22 cellular contexts compared by ENCODE assay signal in the genomic region with DNA sequence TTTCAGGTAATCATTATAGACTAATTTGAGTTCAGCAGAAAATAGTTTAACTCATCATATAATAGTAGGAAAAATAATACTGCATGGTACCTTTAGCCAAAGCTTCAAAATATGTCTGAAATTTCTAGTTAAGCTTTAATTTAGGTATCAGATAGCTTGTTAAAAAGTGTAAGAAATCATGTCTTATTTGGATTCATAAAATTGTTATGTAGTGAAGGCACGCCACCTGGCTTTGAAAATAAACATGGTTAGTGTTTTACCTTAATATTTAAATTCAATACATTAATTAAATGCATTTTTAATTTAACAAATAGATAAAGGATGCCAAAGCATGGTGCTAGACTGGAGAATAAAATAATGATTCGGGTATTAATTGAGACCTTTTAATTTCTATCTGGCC.
DNase-seq lines count a peak whose midpoint lies in the region; ATAC-seq and TF ChIP-seq lines count a peak whose summit lies in the region.
"Had no signal": no experiment of that assay in that cellular context is flagged by ENCODE, and none has a peak within 500 bp of the region (broad histone marks: within the 10 kb centered on the region; RNA-seq: fewer than 3 reads in every experiment).

No MANE protein-coding gene starts in this region.

- H3K4me3 ChIP-seq in GM12865 (ENCODE audit: low read depth, low read length) = no peak overlapping the region
- H3K4me3 ChIP-seq in OCI-LY7 (ENCODE audit: low read depth, low read length, poor library complexity, severe bottlenecking) = no peak overlapping the region
- no peak overlapping the region for H3K4me3 ChIP-seq in neural cell (ENCODE audit: low read length)
- no peak overlapping the region for H3K4me3 ChIP-seq in CD4-positive, alpha-beta memory T cell (ENCODE audit: low read length in 2 of 2)
- H3K4me3 ChIP-seq: thyroid gland had no signal

- no TSS peak for BruUV-seq in OCI-LY7 (replicated peaks; lab: Mats Ljungman, UMichigan)

- H3F3A ChIP-seq in neural cell (ENCODE audit: insufficient read depth, low read length, poor library complexity, severe bottlenecking) = no peaks in the 10 kb centered on the region

- no peak for DNase-seq in GM12865 (ENCODE audit: low read depth)
- DNase-seq in OCI-LY7 (ENCODE audit: low spot score) = no peak
- DNase-seq in dermis blood vessel endothelial cell = peak; percentile 38
- DNase-seq in CD4-positive, alpha-beta memory T cell = no peak
- DNase-seq: activated CD8-positive, alpha-beta T cell treated with anti-CD3 and anti-CD28 coated beads for 36 hours; activated naive CD4-positive, alpha-beta T cell treated with Interleukin-2 at 50 U/mL for 16 hours; activated T-cell treated with anti-CD3 and anti-CD28 coated beads, Interleukin-2, amount 50 U/mL, for 24 hours; AML-193; effector memory CD8-positive, alpha-beta T cell; H7; NCI-H1930; NCI-H446 treated with DMSO at 0.1 percent for 48 hours; right cardiac atrium; SHP77 treated with DMSO at 0.1 percent for 48 hours; stimulated activated naive CD4-positive, alpha-beta T cell; T-helper 2 cell; thyroid gland had no signal

- ATAC-seq in GM21825 (IDR thresholded peaks at IDR 0.05; ENCODE audit: unreplicated experiment) = no peak
- no peak for ATAC-seq in HG02884 (IDR thresholded peaks at IDR 0.05; ENCODE audit: unreplicated experiment)
- ATAC-seq in HG02642 (IDR thresholded peaks at IDR 0.05; ENCODE audit: poor library complexity, unreplicated experiment) = no peak
- ATAC-seq: activated CD8-positive, alpha-beta T cell treated with anti-CD3 and anti-CD28 coated beads for 36 hours; effector memory CD8-positive, alpha-beta T cell; right cardiac atrium had no signal

- CTCF ChIA-PET in OCI-LY7 (lab: Charles Lee; ENCODE audit: unreplicated experiment) = no interaction called here
- CTCF ChIA-PET in CD4-positive, alpha-beta memory T cell (lab: Charles Lee; ENCODE audit: partially characterized antibody) = no interaction called here

- H3K4me2 ChIP-seq in OCI-LY7 (ENCODE audit: low read length) (no peak overlapping the region), neural cell (ENCODE audit: low read length) (no peak overlapping the region)

- no peak overlapping the region for H3K9ac ChIP-seq in neural cell (ENCODE audit: low read length)

- H3K4me3 Mint-ChIP-seq in CD4-positive, alpha-beta memory T cell = no peak overlapping the region
- H3K4me3 Mint-ChIP-seq: activated CD8-positive, alpha-beta T cell treated with anti-CD3 and anti-CD28 coated beads for 36 hours; activated T-cell treated with anti-CD3 and anti-CD28 coated beads, Interleukin-2, amount 50 U/mL, for 24 hours; effector memory CD8-positive, alpha-beta T cell; IgD-negative memory B cell had no signal

- H3K9me2 ChIP-seq in OCI-LY7 (ENCODE audit: insufficient read depth, low read length) = no peaks in the 10 kb centered on the region
- no peaks in the 10 kb centered on the region for H3K9me2 ChIP-seq in neural cell (ENCODE audit: insufficient read depth, low read length)

- no peaks in the 10 kb centered on the region for H3K9me3 ChIP-seq in OCI-LY7 (ENCODE audit: low read length)
- no peaks in the 10 kb centered on the region for H3K9me3 ChIP-seq in neural cell (ENCODE audit: low read length)
- no peaks in the 10 kb centered on the region for H3K9me3 ChIP-seq in CD4-positive, alpha-beta memory T cell (ENCODE audit: control insufficient read depth in 1 of 2, low read length in 2 of 2)
- H3K9me3 ChIP-seq: thyroid gland had no signal

- H3K36me3 ChIP-seq in OCI-LY7 (ENCODE audit: insufficient read depth, low read length) (no peaks in the 10 kb centered on the region), neural cell (ENCODE audit: insufficient read depth, low read length) (no peaks in the 10 kb centered on the region)
- no peaks in the 10 kb centered on the region for H3K36me3 ChIP-seq in CD4-positive, alpha-beta memory T cell (ENCODE audit: insufficient read depth, low read length)
- H3K36me3 ChIP-seq: thyroid gland had no signal

- H3K79me2 ChIP-seq in OCI-LY7 (ENCODE audit: insufficient read depth, low read depth, low read length) (no peaks in the 10 kb centered on the region), neural cell (replicated peaks; ENCODE audit: insufficient read depth, low read length) (no peaks in the 10 kb centered on the region)

- H3K4me1 ChIP-seq in OCI-LY7 (ENCODE audit: insufficient read depth, low read length, poor library complexity, severe bottlenecking) = no peaks in the 10 kb centered on the region
- no peaks in the 10 kb centered on the region for H3K4me1 ChIP-seq in CD4-positive, alpha-beta memory T cell (ENCODE audit: insufficient read depth, low read length)
- H3K4me1 ChIP-seq: thyroid gland had no signal

- POLR2A ChIA-PET in OCI-LY7 (lab: Charles Lee) = no interaction called here
- POLR2A ChIA-PET in CD4-positive, alpha-beta memory T cell (lab: Charles Lee; ENCODE audit: partially characterized antibody) = no interaction called here

- TF ChIP-seq CTCF in GM12865 (IDR thresholded peaks at IDR 0.05; ENCODE audit: insufficient read depth, low read depth, low read length, missing control alignments) = peak; percentile 4
- 0 out of 2 replicates have a peak, but pooled peaks have one; percentile 17 for TF ChIP-seq CTCF in OCI-LY7 (conservative IDR thresholded peaks at IDR 0.05; ENCODE audit: low read length)
- TF ChIP-seq CTCF in neural cell (IDR thresholded peaks at IDR 0.05; ENCODE audit: poor library complexity, severe bottlenecking) = peak; percentile 52

- H3K9me3 Mint-ChIP-seq in CD4-positive, alpha-beta memory T cell = peaks cover 0 to 11% (median 3%) of the 10 kb centered on the region in 8 donors

- peak; percentile 55 for TF ChIP-seq RAD21 in neural cell (conservative IDR thresholded peaks at IDR 0.05)

- H3K27ac ChIP-seq in OCI-LY7 (ENCODE audit: low read depth, low read length, poor library complexity, severe bottlenecking) (no peak overlapping the region), neural cell (ENCODE audit: low read length) (no peak overlapping the region)
- H3K27ac ChIP-seq in CD4-positive, alpha-beta memory T cell (ENCODE audit: low read depth, low read length) = no peak overlapping the region
- H3K27ac ChIP-seq: thyroid gland had no signal

- intact Hi-C loops in OCI-LY7 (cut with micrococcal nuclease; ENCODE audit: unreplicated experiment) = no loop called here
- intact Hi-C loops in CD4-positive, alpha-beta memory T cell (cut with micrococcal nuclease) = no loop called here

- H3K27me3 ChIP-seq in neural cell (ENCODE audit: insufficient read depth, low read depth, low read length) = no peaks in the 10 kb centered on the region
- no peaks in the 10 kb centered on the region for H3K27me3 ChIP-seq in CD4-positive, alpha-beta memory T cell (ENCODE audit: insufficient read depth, low read length)
- H3K27me3 ChIP-seq: thyroid gland had no signal

- no peaks in the 10 kb centered on the region for H3K4me1 Mint-ChIP-seq in CD4-positive, alpha-beta memory T cell
- H3K4me1 Mint-ChIP-seq: IgD-negative memory B cell had no signal

- no peak overlapping the region for H2AFZ ChIP-seq in OCI-LY7 (ENCODE audit: low read length)
- H2AFZ ChIP-seq in neural cell (ENCODE audit: low read depth, low read length) = no peak overlapping the region

- H3K27ac Mint-ChIP-seq in CD4-positive, alpha-beta memory T cell = no peak overlapping the region
- H3K27ac Mint-ChIP-seq: activated CD8-positive, alpha-beta T cell treated with anti-CD3 and anti-CD28 coated beads for 36 hours; activated T-cell treated with anti-CD3 and anti-CD28 coated beads, Interleukin-2, amount 50 U/mL, for 24 hours; effector memory CD8-positive, alpha-beta T cell; IgD-negative memory B cell had no signal

- H3K27me3 Mint-ChIP-seq in CD4-positive, alpha-beta memory T cell = no peaks in the 10 kb centered on the region
- H3K27me3 Mint-ChIP-seq: activated CD8-positive, alpha-beta T cell treated with anti-CD3 and anti-CD28 coated beads for 36 hours; activated T-cell treated with anti-CD3 and anti-CD28 coated beads, Interleukin-2, amount 50 U/mL, for 24 hours; effector memory CD8-positive, alpha-beta T cell; IgD-negative memory B cell had no signal

- H4K20me1 ChIP-seq in OCI-LY7 (ENCODE audit: insufficient read depth, low read length) (no peaks in the 10 kb centered on the region), neural cell (ENCODE audit: insufficient read depth) (no peaks in the 10 kb centered on the region)

- H3K36me3 Mint-ChIP-seq in CD4-positive, alpha-beta memory T cell = no peaks in the 10 kb centered on the region
- H3K36me3 Mint-ChIP-seq: IgD-negative memory B cell had no signal

- no peak for TF ChIP-seq EP300 in neural cell (conservative IDR thresholded peaks at IDR 0.05; ENCODE audit: poor library complexity, severe bottlenecking)

TF ChIP-seq in neural cell, 6 proteins besides CTCF, POLR2A, EP300 and RAD21:
- TF ChIP-seq TAF1 (IDR thresholded peaks at IDR 0.05; ENCODE audit: low read depth) (no peak), EZH2 (IDR thresholded peaks at IDR 0.05; ENCODE audit: borderline replicate concordance, insufficient read depth, low read length, poor library complexity, severe bottlenecking) (no peak), SMC3 (conservative IDR thresholded peaks at IDR 0.05; ENCODE audit: poor library complexity) (peak; percentile 64)
TF ChIP-seq in neural cell: peak in this region for 1.
